ENCODE assay signal across 29 cellular contexts in genomic region chr6:54810182-54810581, GRCh38. TPM values are rescaled to one million over a fixed set of nuclear protein-coding genes. Genes with fewer than 3 reads are reported as not detected.
"Had no signal": no experiment of that assay in that cellular context is flagged by ENCODE, and none has a peak within 500 bp of the region (broad histone marks: within the 10 kb centered on the region; RNA-seq: fewer than 3 reads in every experiment).

No MANE protein-coding gene starts in this region.

- H3K4me3 Mint-ChIP-seq: activated CD4-positive, alpha-beta memory T cell treated with anti-CD3 and anti-CD28 coated beads for 36 hours; activated CD4-positive, alpha-beta T cell treated with anti-CD3 and anti-CD28 coated beads, Interleukin-2, amount 10 ng/mL, durations not matched to agents 7 days and 5 days; activated naive CD8-positive, alpha-beta T cell treated with anti-CD3 and anti-CD28 coated beads, Interleukin-2, amount 50 U/mL, for 24 hours; activated T-cell treated with anti-CD3 and anti-CD28 coated beads, Interleukin-2, amount 50 U/mL, for 4 hours had no signal

- H3K27me3 ChIP-seq: Peyer's patch, SJSA1 had no signal

- H3K27ac ChIP-seq: Peyer's patch, SJSA1, VCaP had no signal

- H3K27me3 Mint-ChIP-seq: activated CD4-positive, alpha-beta memory T cell treated with anti-CD3 and anti-CD28 coated beads for 36 hours; activated CD4-positive, alpha-beta T cell treated with anti-CD3 and anti-CD28 coated beads, Interleukin-2, amount 10 ng/mL, durations not matched to agents 7 days and 5 days; activated naive CD8-positive, alpha-beta T cell treated with anti-CD3 and anti-CD28 coated beads, Interleukin-2, amount 50 U/mL, for 24 hours had no signal

- H3K4me3 ChIP-seq: Peyer's patch, SJSA1 had no signal

- ATAC-seq: activated naive CD4-positive, alpha-beta T cell treated with anti-CD3 and anti-CD28 coated beads, Interleukin-2, amount 50 U/mL, for 72 hours; activated naive CD8-positive, alpha-beta T cell treated with anti-CD3 and anti-CD28 coated beads, Interleukin-2, amount 50 U/mL, for 24 hours; activated T-cell treated with anti-CD3 and anti-CD28 coated beads, Interleukin-2, amount 50 U/mL, for 4 hours; SK-N-SH treated with all-trans-retinoic acid at 6 μM for 48 hours had no signal

- H3K36me3 Mint-ChIP-seq: activated CD4-positive, alpha-beta memory T cell treated with anti-CD3 and anti-CD28 coated beads for 36 hours; activated naive CD4-positive, alpha-beta T cell treated with anti-CD3 and anti-CD28 coated beads, Interleukin-2, amount 50 U/mL, for 72 hours had no signal

- H3K4me1 Mint-ChIP-seq: activated CD4-positive, alpha-beta T cell treated with anti-CD3 and anti-CD28 coated beads, Interleukin-2, amount 10 ng/mL, durations not matched to agents 7 days and 5 days; activated naive CD8-positive, alpha-beta T cell treated with anti-CD3 and anti-CD28 coated beads, Interleukin-2, amount 50 U/mL, for 24 hours had no signal

- H3K36me3 ChIP-seq: Peyer's patch, SJSA1 had no signal

- H3K4me1 ChIP-seq: Peyer's patch had no signal

- DNase-seq: activated CD4-positive, alpha-beta memory T cell treated with anti-CD3 and anti-CD28 coated beads for 36 hours; activated CD4-positive, alpha-beta T cell treated with anti-CD3 and anti-CD28 coated beads, Interleukin-2, amount 10 ng/mL, durations not matched to agents 7 days and 5 days; activated CD4-positive, CD25-positive, alpha-beta regulatory T cell; activated CD8-positive, alpha-beta memory T cell treated with anti-CD3 and anti-CD28 coated beads for 24 hours; activated effector memory CD4-positive, alpha-beta T cell treated with anti-CD3 and anti-CD28 coated beads, Interleukin-2, amount 50 U/mL, for 16 hours; activated naive CD4-positive, alpha-beta T cell treated with Interleukin-2 at 50 U/mL for 16 hours; activated naive CD8-positive, alpha-beta T cell treated with anti-CD3 and anti-CD28 coated beads, Interleukin-2, amount 50 U/mL, for 24 hours; activated T-cell treated with anti-CD3 and anti-CD28 coated beads, Interleukin-2, amount 50 U/mL, for 4 hours; anterior cingulate cortex; cerebellar nuclear complex; MM.1S; NCI-H1092; NCI-H1417; NCI-H1930; NCI-H2107; NCI-H2171 treated with DMSO at 0.1 percent for 48 hours; NCI-H345; NCI-H510A; NCI-H526 treated with DMSO at 0.1 percent for 48 hours; NCI-H82; NK-92 treated with Interleukin-12 subunit alpha and Interleukin-12 subunit beta, amount 100 ng/mL, for 24 hours; Peyer's patch; SHP77; T-helper 2 cell; T1000 had no signal

- H3K27ac Mint-ChIP-seq: activated CD4-positive, alpha-beta memory T cell treated with anti-CD3 and anti-CD28 coated beads for 36 hours; activated CD4-positive, alpha-beta T cell treated with anti-CD3 and anti-CD28 coated beads, Interleukin-2, amount 10 ng/mL, durations not matched to agents 7 days and 5 days; activated naive CD4-positive, alpha-beta T cell treated with anti-CD3 and anti-CD28 coated beads, Interleukin-2, amount 50 U/mL, for 72 hours; activated naive CD8-positive, alpha-beta T cell treated with anti-CD3 and anti-CD28 coated beads, Interleukin-2, amount 50 U/mL, for 24 hours had no signal

- H3K9me3 ChIP-seq: Peyer's patch, SJSA1 had no signal

RNA-seq across cellular contexts. Expression of gene FAM83B, which starts 36.4 kb away (rescaled TPM):
- total RNA-seq: activated CD4-positive, alpha-beta memory T cell treated with anti-CD3 and anti-CD28 coated beads for 36 hours; activated CD4-positive, alpha-beta T cell treated with anti-CD3 and anti-CD28 coated beads, Interleukin-2, amount 10 ng/mL, durations not matched to agents 7 days and 5 days; activated naive CD4-positive, alpha-beta T cell treated with anti-CD3 and anti-CD28 coated beads, Interleukin-2, amount 50 U/mL, for 72 hours; SJSA1 had no signal
